Comparison of ENCODE assay signal across 26 cellular contexts in genomic region chr17:43897827-43898226, GRCh38. TPM values are rescaled to one million over a fixed set of nuclear protein-coding genes. Genes with fewer than 3 reads are reported as not detected.
"Had no signal": no experiment of that assay in that cellular context is flagged by ENCODE, and none has a peak within 500 bp of the region (broad histone marks: within the 10 kb centered on the region; RNA-seq: fewer than 3 reads in every experiment).

No MANE protein-coding gene starts in this region.

- H3K36me3 ChIP-seq: Peyer's patch had no signal

- H3K4me3 Mint-ChIP-seq: activated B cell treated with CpG ODN at 0.5 μM for 24 hours; activated CD4-positive, alpha-beta memory T cell treated with anti-CD3 and anti-CD28 coated beads for 36 hours; activated CD4-positive, alpha-beta T cell treated with anti-CD3 and anti-CD28 coated beads, Interleukin-2, amount 10 ng/mL, durations not matched to agents 24 days and 14 days; activated naive CD4-positive, alpha-beta T cell treated with anti-CD3 and anti-CD28 coated beads, Interleukin-2, amount 10 ng/mL, durations not matched to agents 7 days and 5 days; activated naive CD8-positive, alpha-beta T cell treated with anti-CD3 and anti-CD28 coated beads for 36 hours; activated T-cell treated with anti-CD3 and anti-CD28 coated beads, Interleukin-2, amount 50 U/mL, for 4 hours; activated T-helper 17 cell treated with anti-CD3 and anti-CD28 coated beads, Interleukin-2, amount 50 U/mL, for 72 hours; IgD-negative memory B cell had no signal

- H3K36me3 Mint-ChIP-seq: activated CD4-positive, alpha-beta memory T cell treated with anti-CD3 and anti-CD28 coated beads for 36 hours; activated naive CD4-positive, alpha-beta T cell treated with anti-CD3 and anti-CD28 coated beads, Interleukin-2, amount 10 ng/mL, durations not matched to agents 7 days and 5 days; activated naive CD8-positive, alpha-beta T cell treated with anti-CD3 and anti-CD28 coated beads for 36 hours had no signal

- H3K4me3 ChIP-seq: Peyer's patch had no signal

- H3K4me2 ChIP-seq: KMS-11 had no signal

- ATAC-seq: activated T-cell treated with anti-CD3 and anti-CD28 coated beads, Interleukin-2, amount 50 U/mL, for 4 hours; activated T-helper 17 cell treated with anti-CD3 and anti-CD28 coated beads, Interleukin-2, amount 50 U/mL, for 72 hours; T-cell had no signal

- H3K9ac ChIP-seq: KMS-11 had no signal

- H3K9me3 ChIP-seq: Peyer's patch had no signal

- DNase-seq: activated B cell treated with CpG ODN at 0.5 μM for 24 hours; activated CD4-positive, alpha-beta memory T cell treated with anti-CD3 and anti-CD28 coated beads for 36 hours; activated CD4-positive, alpha-beta T cell treated with anti-CD3 and anti-CD28 coated beads for 1 hour; activated CD4-positive, alpha-beta T cell treated with anti-CD3 and anti-CD28 coated beads, Interleukin-2, amount 10 ng/mL, durations not matched to agents 24 days and 14 days; activated CD8-positive, alpha-beta memory T cell treated with anti-CD3 and anti-CD28 coated beads for 24 hours; activated gamma-delta T cell treated with Interleukin-2 at 50 U/mL for 16 hours; activated naive CD4-positive, alpha-beta T cell treated with anti-CD3 and anti-CD28 coated beads, Interleukin-2, amount 10 ng/mL, durations not matched to agents 7 days and 5 days; activated naive CD8-positive, alpha-beta T cell treated with anti-CD3 and anti-CD28 coated beads for 36 hours; activated T-cell treated with anti-CD3 and anti-CD28 coated beads, Interleukin-2, amount 50 U/mL, for 4 hours; caudate nucleus; MM.1S; NCI-H1105; NCI-H1436; NCI-H1694 treated with DMSO at 0.1 percent for 48 hours; NCI-H2029 treated with DMSO at 0.1 percent for 48 hours; NCI-H345; NCI-H510A; Peyer's patch; SIG-M5; T-cell; T-helper 2 cell; T1000 had no signal

- H3K27me3 ChIP-seq: Peyer's patch had no signal

- H3K27ac Mint-ChIP-seq: activated CD4-positive, alpha-beta memory T cell treated with anti-CD3 and anti-CD28 coated beads for 36 hours; activated CD4-positive, alpha-beta T cell treated with anti-CD3 and anti-CD28 coated beads, Interleukin-2, amount 10 ng/mL, durations not matched to agents 24 days and 14 days; activated naive CD4-positive, alpha-beta T cell treated with anti-CD3 and anti-CD28 coated beads, Interleukin-2, amount 10 ng/mL, durations not matched to agents 7 days and 5 days; activated naive CD8-positive, alpha-beta T cell treated with anti-CD3 and anti-CD28 coated beads for 36 hours; activated T-helper 17 cell treated with anti-CD3 and anti-CD28 coated beads, Interleukin-2, amount 50 U/mL, for 72 hours; T-cell had no signal

- H3K9me3 Mint-ChIP-seq: activated B cell treated with CpG ODN at 0.5 μM for 24 hours; activated CD4-positive, alpha-beta memory T cell treated with anti-CD3 and anti-CD28 coated beads for 36 hours; activated CD4-positive, alpha-beta T cell treated with anti-CD3 and anti-CD28 coated beads, Interleukin-2, amount 10 ng/mL, durations not matched to agents 24 days and 14 days; activated naive CD4-positive, alpha-beta T cell treated with anti-CD3 and anti-CD28 coated beads, Interleukin-2, amount 10 ng/mL, durations not matched to agents 7 days and 5 days; activated naive CD8-positive, alpha-beta T cell treated with anti-CD3 and anti-CD28 coated beads for 36 hours; activated T-cell treated with anti-CD3 and anti-CD28 coated beads, Interleukin-2, amount 50 U/mL, for 4 hours; activated T-helper 17 cell treated with anti-CD3 and anti-CD28 coated beads, Interleukin-2, amount 50 U/mL, for 72 hours; IgD-negative memory B cell; T-cell had no signal

- H3K27ac ChIP-seq: KMS-11, Peyer's patch had no signal

RNA-seq across cellular contexts. Expression of gene MPP2, which starts 9.5 kb away (rescaled TPM):
- total RNA-seq: activated B cell treated with CpG ODN at 0.5 μM for 24 hours had no signal

RNA-seq across cellular contexts. Expression of gene PPY, which starts 44.4 kb away (rescaled TPM):
- total RNA-seq: activated B cell treated with CpG ODN at 0.5 μM for 24 hours; activated CD4-positive, alpha-beta T cell treated with anti-CD3 and anti-CD28 coated beads, Interleukin-2, amount 10 ng/mL, durations not matched to agents 24 days and 14 days; activated naive CD8-positive, alpha-beta T cell treated with anti-CD3 and anti-CD28 coated beads for 36 hours; activated T-cell treated with anti-CD3 and anti-CD28 coated beads, Interleukin-2, amount 50 U/mL, for 4 hours; Peyer's patch; T-cell had no signal
- polyA plus RNA-seq: IgD-negative memory B cell had no signal

RNA-seq across cellular contexts. Expression of gene CD300LG, which starts 50.9 kb away (rescaled TPM):
- total RNA-seq: activated B cell treated with CpG ODN at 0.5 μM for 24 hours; activated CD4-positive, alpha-beta memory T cell treated with anti-CD3 and anti-CD28 coated beads for 36 hours; activated CD4-positive, alpha-beta T cell treated with anti-CD3 and anti-CD28 coated beads, Interleukin-2, amount 10 ng/mL, durations not matched to agents 24 days and 14 days; activated naive CD8-positive, alpha-beta T cell treated with anti-CD3 and anti-CD28 coated beads for 36 hours; activated T-cell treated with anti-CD3 and anti-CD28 coated beads, Interleukin-2, amount 50 U/mL, for 4 hours; activated T-helper 17 cell treated with anti-CD3 and anti-CD28 coated beads, Interleukin-2, amount 50 U/mL, for 72 hours; T-cell had no signal
- polyA plus RNA-seq: IgD-negative memory B cell had no signal

RNA-seq across cellular contexts. Expression of gene PYY, which starts 55.9 kb away (rescaled TPM):
- total RNA-seq: activated B cell treated with CpG ODN at 0.5 μM for 24 hours; activated CD4-positive, alpha-beta memory T cell treated with anti-CD3 and anti-CD28 coated beads for 36 hours; activated CD4-positive, alpha-beta T cell treated with anti-CD3 and anti-CD28 coated beads, Interleukin-2, amount 10 ng/mL, durations not matched to agents 24 days and 14 days; activated naive CD8-positive, alpha-beta T cell treated with anti-CD3 and anti-CD28 coated beads for 36 hours; activated T-cell treated with anti-CD3 and anti-CD28 coated beads, Interleukin-2, amount 50 U/mL, for 4 hours; activated T-helper 17 cell treated with anti-CD3 and anti-CD28 coated beads, Interleukin-2, amount 50 U/mL, for 72 hours; T-cell had no signal
- polyA plus RNA-seq: adipose tissue, IgD-negative memory B cell had no signal
